2 cellular contexts compared by ENCODE assay signal in genomic region chr2:30280596-30281434, GRCh38.
A peak's percentile ranks its signal among the peaks of the same experiment; 100 is the strongest.
TF ChIP-seq lines count a peak whose summit lies in the region.

No MANE protein-coding gene starts in this region.

TF ChIP-seq in SK-N-SH, 30 proteins besides CTCF, POLR2A, EP300 and RAD21 (continued from another document):
- TF ChIP-seq REST (IDR thresholded peaks at IDR 0.05; ENCODE audit: low read depth, low read length), result no peak
- no peak for TF ChIP-seq SMC3 (IDR thresholded peaks at IDR 0.05; ENCODE audit: low read depth, low read length)
TF ChIP-seq in SK-N-SH: peak in this region for 0.

TF ChIP-seq in Ishikawa, 13 proteins besides CTCF, POLR2A, EP300 and RAD21 (continued from another document):
- no peak for TF ChIP-seq REST (IDR thresholded peaks at IDR 0.05; ENCODE audit: low read depth)
- TF ChIP-seq USF1 (IDR thresholded peaks at IDR 0.05), result no peak
- 0 out of 2 replicates have a peak, but pooled peaks have one; percentile 27 for TF ChIP-seq FOXM1 (IDR thresholded peaks at IDR 0.05; ENCODE audit: borderline replicate concordance, low read depth)
